ENCODE assay signal across 15 cellular contexts in the genomic region with DNA sequence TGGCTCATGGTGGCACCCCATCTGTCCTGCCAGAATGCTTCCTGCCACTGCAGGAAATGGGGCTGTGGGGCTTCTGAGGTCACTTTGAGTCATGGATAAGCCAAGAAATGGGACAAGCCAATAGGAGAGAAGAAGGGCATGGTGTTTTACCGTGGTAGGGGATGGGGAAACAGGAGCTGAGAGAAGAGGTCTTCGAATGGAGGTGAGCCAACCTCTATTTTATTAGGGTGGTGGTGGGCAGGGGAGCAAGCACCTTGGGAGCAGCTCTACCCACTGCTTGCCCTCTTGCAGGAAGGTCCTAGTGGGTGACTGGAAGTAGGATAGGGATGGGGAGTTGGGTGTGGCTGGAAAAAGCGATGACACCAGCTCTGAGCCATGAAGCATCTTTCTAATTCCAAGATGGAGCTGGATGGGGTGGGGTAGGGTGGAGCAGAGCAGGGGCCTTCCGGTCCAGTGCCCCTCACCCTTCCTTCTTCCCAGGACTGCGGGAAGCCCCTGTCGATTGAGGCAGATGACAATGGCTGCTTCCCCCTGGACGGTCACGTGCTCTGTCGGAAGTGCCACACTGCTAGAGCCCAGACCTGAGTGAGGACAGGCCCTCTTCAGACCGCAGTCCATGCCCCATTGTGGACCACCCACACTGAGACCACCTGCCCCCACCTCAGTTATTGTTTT. TPM values are rescaled to one million over a fixed set of nuclear protein-coding genes. Genes with fewer than 3 reads are reported as not detected.
A peak's percentile ranks its signal among the peaks of the same experiment; 100 is the strongest.
DNase-seq lines count a peak whose midpoint lies in the region; ATAC-seq lines count a peak whose summit lies in the region.
"Had no signal": no experiment of that assay in that cellular context is flagged by ENCODE, and none has a peak within 500 bp of the region (broad histone marks: within the 10 kb centered on the region; RNA-seq: fewer than 3 reads in every experiment).

No MANE protein-coding gene starts in this region.

- H3K27me3 ChIP-seq in esophagus (ENCODE audit: control insufficient read depth in 1 of 2, insufficient read depth in 2 of 2, low read length in 2 of 2) (no peaks in the 10 kb centered on the region), stomach smooth muscle (ENCODE audit: control insufficient read depth in 1 of 2, insufficient read depth in 2 of 2, low read length in 2 of 2) (no peaks in the 10 kb centered on the region)

- H3K4me1 Mint-ChIP-seq in activated CD4-positive, alpha-beta T cell treated with anti-CD3 and anti-CD28 coated beads for 36 hours = peaks cover 15% of the 10 kb centered on the region
- H3K4me1 Mint-ChIP-seq in T-cell = peaks cover 19 to 23% (median 22%) of the 10 kb centered on the region in 3 donors

- H3K4me3 ChIP-seq in esophagus (ENCODE audit: low read depth in 1 of 2, low read length in 2 of 2) = no peak overlapping the region
- H3K4me3 ChIP-seq in stomach smooth muscle (ENCODE audit: low read length in 2 of 2) = no peak overlapping the region

- intact Hi-C loops in activated CD4-positive, alpha-beta T cell treated with anti-CD3 and anti-CD28 coated beads for 36 hours (cut with DNase I, micrococcal nuclease) = no loop called here

- POLR2A ChIA-PET in activated CD4-positive, alpha-beta T cell treated with anti-CD3 and anti-CD28 coated beads for 36 hours (lab: Charles Lee) = no interaction called here
- POLR2A ChIA-PET in T-cell (lab: Charles Lee) = interaction anchor here in 1 of 2 donors (0.6 kb wide), 2 partner anchors 597 to 911 kb away, joined by 3 read pairs; no protein-coding TSS in a partner anchor

- H3K9me3 ChIP-seq in esophagus (ENCODE audit: control insufficient read depth in 2 of 2, insufficient read depth in 1 of 2, low read depth in 1 of 2, low read length in 1 of 2) (no peaks in the 10 kb centered on the region), stomach smooth muscle (ENCODE audit: control insufficient read depth in 2 of 2, low read length in 2 of 2) (no peaks in the 10 kb centered on the region)

- H3K27ac ChIP-seq in esophagus (ENCODE audit: low read depth in 2 of 2, low read length in 1 of 2) (peak overlapping the region; percentile 8 to 65), stomach smooth muscle (ENCODE audit: low read length) (peak overlapping the region; percentile 91)
- H3K27ac ChIP-seq: HL-60 had no signal

- WGBS in esophagus, 2 donors = 87 to 89% methylated on average over 10 of the region's 10 CpGs

- no peaks in the 10 kb centered on the region for H3K27me3 Mint-ChIP-seq in activated CD4-positive, alpha-beta T cell treated with anti-CD3 and anti-CD28 coated beads for 36 hours
- H3K27me3 Mint-ChIP-seq in T-cell = no peaks in the 10 kb centered on the region

- DNase-seq in activated CD4-positive, alpha-beta T cell treated with anti-CD3 and anti-CD28 coated beads for 36 hours = no peak
- DNase-seq in activated CD4-positive, alpha-beta T cell treated with anti-CD3 and anti-CD28 coated beads, Interleukin-2, amount 50 U/mL, for 1 hour = no peak
- DNase-seq in T-cell (no peak), middle frontal gyrus (ENCODE audit: extremely low spot score, low spot score) (no peak)
- DNase-seq in stimulated activated CD4-positive, alpha-beta T cell treated with anti-CD3 and anti-CD28 coated beads, Interleukin-12 subunit alpha, Interleukin-12 subunit beta, amount 100 ng/mL, for 4 hours = no peak
- DNase-seq: activated CD4-positive, alpha-beta T cell treated with anti-CD3 and anti-CD28 coated beads, Interleukin-2, amount 50 U/mL, for 4 hours; amygdala; effector CD8-positive, alpha-beta T cell; hippocampal formation; stimulated activated CD4-positive, alpha-beta T cell treated with anti-CD3 and anti-CD28 coated beads, Interleukin-4, amount 100 ng/mL, for 24 hours had no signal

- H3K9ac ChIP-seq in stomach smooth muscle (ENCODE audit: low read length in 2 of 2) = peak overlapping the region in 1 of 2 donors; percentile 11

- H3K4me1 ChIP-seq in esophagus (ENCODE audit: control insufficient read depth in 2 of 2, insufficient read depth in 2 of 2, low read length in 1 of 2) (peaks cover 4 to 25% of the 10 kb centered on the region in 2 donors), stomach smooth muscle (ENCODE audit: control insufficient read depth, insufficient read depth, low read length) (peaks cover 74% of the 10 kb centered on the region)

- H3K36me3 Mint-ChIP-seq in activated CD4-positive, alpha-beta T cell treated with anti-CD3 and anti-CD28 coated beads for 36 hours (ENCODE audit: low read depth) = peaks cover 29% of the 10 kb centered on the region
- peaks cover 21% of the 10 kb centered on the region for H3K36me3 Mint-ChIP-seq in T-cell

- CTCF ChIA-PET in activated CD4-positive, alpha-beta T cell treated with anti-CD3 and anti-CD28 coated beads for 36 hours (lab: Charles Lee) = interaction anchor here (1.1 kb wide), 1 partner anchor 150 kb away, joined by 3 read pairs; no protein-coding TSS in a partner anchor
- CTCF ChIA-PET in T-cell (lab: Charles Lee) = interaction anchor here (0.5 to 0.6 kb wide), 3 partner anchors 10 to 147 kb away, joined by 3 to 5 read pairs (median 3); a partner anchor contains a TSS

- H3K4me3 Mint-ChIP-seq in activated CD4-positive, alpha-beta T cell treated with anti-CD3 and anti-CD28 coated beads for 36 hours = no peak overlapping the region
- H3K4me3 Mint-ChIP-seq in T-cell = no peak overlapping the region

- no peaks in the 10 kb centered on the region for H3K9me3 Mint-ChIP-seq in activated CD4-positive, alpha-beta T cell treated with anti-CD3 and anti-CD28 coated beads for 36 hours (ENCODE audit: low read depth)
- no peaks in the 10 kb centered on the region for H3K9me3 Mint-ChIP-seq in T-cell

- peak overlapping the region; percentile 55 for H3K27ac Mint-ChIP-seq in activated CD4-positive, alpha-beta T cell treated with anti-CD3 and anti-CD28 coated beads for 36 hours
- peak overlapping the region; percentile 27 to 75 for H3K27ac Mint-ChIP-seq in T-cell

- H3K36me3 ChIP-seq in esophagus (ENCODE audit: control insufficient read depth in 2 of 2, insufficient read depth in 2 of 2, low read length in 1 of 2) (peaks cover 3 to 52% of the 10 kb centered on the region in 2 donors), stomach smooth muscle (ENCODE audit: control insufficient read depth in 2 of 2, insufficient read depth in 2 of 2, low read length in 2 of 2) (peaks cover 35 to 46% of the 10 kb centered on the region in 2 donors)

- no peak for ATAC-seq in activated CD4-positive, alpha-beta T cell treated with anti-CD3 and anti-CD28 coated beads for 36 hours
- ATAC-seq in T-cell (replicated peaks in 1 of 4) (no peak), GM21515 (IDR thresholded peaks at IDR 0.05; ENCODE audit: unreplicated experiment) (no peak)

RNA-seq across cellular contexts. Expression of a gene that starts 9.1 kb away (rescaled TPM):
- 100 to 1,000 TPM; 103 to 148 TPM for total RNA-seq in activated CD4-positive, alpha-beta T cell treated with anti-CD3 and anti-CD28 coated beads for 36 hours
- 100 to 1,000 TPM; 107 to 186 (median 159) TPM for total RNA-seq in T-cell
- polyA plus RNA-seq in esophagus = 10 to 100 TPM; 62.7 to 92.3 TPM

RNA-seq across cellular contexts. Expression of a gene that starts 18.4 kb away (rescaled TPM):
- 1 to 10 TPM; 2.4 to 2.8 TPM for total RNA-seq in activated CD4-positive, alpha-beta T cell treated with anti-CD3 and anti-CD28 coated beads for 36 hours
- 10 to 100 TPM; 23.8 to 49.8 (median 43.5) TPM for total RNA-seq in T-cell
- polyA plus RNA-seq in esophagus = 10 to 100 TPM; 65.6 to 74.6 TPM

RNA-seq across cellular contexts. Expression of a gene that starts 27.7 kb away (rescaled TPM):
- 1 to 10 TPM; 1.7 to 1.8 TPM for total RNA-seq in activated CD4-positive, alpha-beta T cell treated with anti-CD3 and anti-CD28 coated beads for 36 hours
- total RNA-seq in T-cell = 1 to 10 TPM in 3 of 5 donors, under 1 TPM in 2; 0.08 to 3.6 (median 2.1) TPM
- under 1 TPM; 0.16 to 0.28 TPM for polyA plus RNA-seq in esophagus

RNA-seq across cellular contexts. Expression of a gene that starts 53.0 kb away (rescaled TPM):
- not detected for total RNA-seq in activated CD4-positive, alpha-beta T cell treated with anti-CD3 and anti-CD28 coated beads for 36 hours
- total RNA-seq in T-cell = 1 to 10 TPM in 2 of 5 donors, under 1 TPM in 2, not detected in 1; 0.38 to 2.4 (median 1.0) TPM
- not detected for polyA plus RNA-seq in esophagus
- total RNA-seq: pulmonary artery endothelial cell had no signal

Comparison
In these comparisons a context has a peak if more than half of its experiments do, and no peak if none do; other contexts are left out.
1. RNA of a gene that starts 18.4 kb away (total RNA-seq): 23.8 to 49.8 TPM in T-cell; 2.4 to 2.8 TPM in activated CD4-positive, alpha-beta T cell treated with anti-CD3 and anti-CD28 coated beads for 36 hours; every median in the first group is over 4 times any median in the second.